8 cellular contexts compared by ENCODE assay signal in the genomic region with DNA sequence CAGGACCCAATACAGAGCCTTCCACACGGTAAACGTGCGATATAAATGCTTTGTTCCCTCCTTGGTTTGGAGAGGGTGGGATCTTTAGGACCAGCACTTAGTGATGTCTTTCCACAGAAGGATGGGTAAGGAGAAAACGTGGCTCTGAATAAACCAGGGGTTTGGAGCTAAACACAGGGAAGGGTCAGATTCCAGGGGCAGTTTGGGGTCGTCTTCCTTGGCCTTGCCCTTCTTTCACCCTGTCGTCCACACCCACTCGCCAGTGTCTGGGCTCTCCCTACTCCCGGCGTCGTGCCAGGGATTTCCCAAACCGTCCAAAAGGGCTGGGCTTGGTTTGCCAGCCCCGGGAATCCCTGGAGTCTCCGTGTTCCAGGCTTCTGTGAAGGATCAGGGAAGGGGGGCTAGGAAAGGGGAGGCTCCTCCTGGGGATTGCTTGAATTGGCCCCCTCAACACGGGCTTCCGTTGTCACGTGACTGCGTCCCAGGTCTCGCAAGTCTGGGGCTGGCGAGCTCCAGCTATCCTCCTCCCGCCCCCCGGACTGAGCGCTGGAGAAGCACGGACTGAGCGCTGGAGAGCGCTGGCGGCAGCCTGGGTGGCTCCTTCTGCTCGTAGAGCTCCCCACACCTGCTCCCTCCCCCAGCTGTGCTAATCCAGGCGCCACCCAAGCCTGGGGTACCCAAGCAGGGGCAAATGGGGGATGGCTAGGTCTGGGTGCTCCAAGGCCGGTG. TPM values are rescaled to one million over a fixed set of nuclear protein-coding genes. Genes with fewer than 3 reads are reported as not detected.
DNase-seq lines count a peak whose midpoint lies in the region; ATAC-seq, FAIRE-seq and TF ChIP-seq lines count a peak whose summit lies in the region.

No MANE protein-coding gene starts in this region.

- H3K36me3 ChIP-seq in IMR-90 (ENCODE audit: control insufficient read depth, insufficient read depth, low read length) (no peaks in the 10 kb centered on the region), SK-N-SH (replicated peaks in 1 of 2; ENCODE audit: control insufficient read depth in 1 of 2, insufficient read depth in 2 of 2, low read length in 1 of 2) (no peaks in the 10 kb centered on the region), subcutaneous abdominal adipose tissue (ENCODE audit: control insufficient read depth in 5 of 5, insufficient read depth in 5 of 5, low read length in 5 of 5) (no peaks in the 10 kb centered on the region)

- H3K23ac ChIP-seq in IMR-90 (ENCODE audit: low read depth, low read length): peak overlapping the region; percentile 74; the same call in 1 of the 2 replicates

- H3K9me3 ChIP-seq in IMR-90 (ENCODE audit: control insufficient read depth, insufficient read depth, low read length) (no peaks in the 10 kb centered on the region), SK-N-SH (no peaks in the 10 kb centered on the region), subcutaneous abdominal adipose tissue (ENCODE audit: control insufficient read depth in 5 of 5, low read length in 5 of 5) (no peaks in the 10 kb centered on the region)

- TF ChIP-seq RAD21 in IMR-90 (IDR thresholded peaks at IDR 0.05; ENCODE audit: low read length): no peak
- TF ChIP-seq RAD21 in SK-N-SH (IDR thresholded peaks at IDR 0.05; ENCODE audit: low read length): no peak

- peak overlapping the region; percentile 54; the same call in 1 of the 3 replicates for H2BK15ac ChIP-seq in IMR-90 (ENCODE audit: low read depth, low read length)

- H3K4me1 ChIP-seq in IMR-90 (ENCODE audit: control insufficient read depth, insufficient read depth, low read length) (peaks cover 16% of the 10 kb centered on the region), SK-N-SH (ENCODE audit: control insufficient read depth in 1 of 2, insufficient read depth in 2 of 2, low read depth in 1 of 2, low read length in 1 of 2) (peaks cover under 1 to 39% of the 10 kb centered on the region in 2 experiments; a peak in 3 of 4 replicates), subcutaneous abdominal adipose tissue (ENCODE audit: control insufficient read depth in 5 of 5, insufficient read depth in 5 of 5, low read length in 5 of 5) (peaks cover 15 to 87% (median 77%) of the 10 kb centered on the region in 5 donors)

- peak overlapping the region; percentile 39 to 75; a peak in 3 of 4 replicates for H4K8ac ChIP-seq in IMR-90 (ENCODE audit: low read depth in 2 of 2, low read length in 2 of 2)

- H3K14ac ChIP-seq in IMR-90 (replicated peaks; ENCODE audit: low read depth, low read length): peak overlapping the region; percentile 50; the same call in 1 of the 2 replicates

- H2BK5ac ChIP-seq in IMR-90 (ENCODE audit: low read depth, low read length, poor library complexity, severe bottlenecking): peak overlapping the region; percentile 26

- H3K4ac ChIP-seq in IMR-90 (ENCODE audit: low read depth, low read length): peak overlapping the region; percentile 31

- H4K5ac ChIP-seq in IMR-90 (ENCODE audit: low read depth, low read length): 0 out of 2 replicates have a peak overlapping the region, but pooled peaks have one; percentile 4

- no TSS peak for BruUV-seq in IMR-90 (replicated peaks; lab: Mats Ljungman, UMichigan)

- WGBS in IMR-90 (ENCODE audit: extremely low coverage in 2 of 2, insufficient read length in 1 of 2), 2 experiments: 0% methylated on average over 2 of the region's 29 CpGs; no CpG with 5 or more reads in 1 of the 2 experiments
- WGBS in SK-N-SH (ENCODE audit: low lambda C conversion rate): 18% methylated on average over 10 of the region's 29 CpGs
- 3 to 5% methylated on average over 15 to 24 of the region's 29 CpGs for WGBS in lower leg skin, 2 donors

- H3K27ac Mint-ChIP-seq in effector memory CD8-positive, alpha-beta T cell: peak overlapping the region; percentile 87 to 95

- no peak for FAIRE-seq in GM19239 (lab: Jason Lieb, UNC)

- no peaks in the 10 kb centered on the region for H3K79me2 ChIP-seq in SK-N-SH (ENCODE audit: insufficient read depth)

- no peaks in the 10 kb centered on the region for H3K9me2 ChIP-seq in SK-N-SH

- peak overlapping the region; percentile 69 for H2BK120ac ChIP-seq in IMR-90 (ENCODE audit: low read depth, low read length)

- H4K20me1 ChIP-seq in IMR-90 (ENCODE audit: insufficient read depth, low read length) (no peaks in the 10 kb centered on the region), SK-N-SH (ENCODE audit: insufficient read depth) (no peaks in the 10 kb centered on the region)

- TF ChIP-seq CTCF in IMR-90 (conservative IDR thresholded peaks at IDR 0.05; ENCODE audit: low read depth, low read length) (no peak), SK-N-SH (IDR thresholded peaks at IDR 0.05) (no peak), lower leg skin (IDR thresholded peaks at IDR 0.05) (no peak)

- peak overlapping the region; percentile 34 for H3K27ac ChIP-seq in IMR-90 (ENCODE audit: insufficient read depth, low read length)
- peak overlapping the region; percentile 44 to 98; a peak in 3 of 4 replicates for H3K27ac ChIP-seq in SK-N-SH (ENCODE audit: low read depth in 2 of 2, low read length in 1 of 2)
- peak overlapping the region; percentile 90 for H3K27ac ChIP-seq in subcutaneous abdominal adipose tissue (ENCODE audit: low read depth, low read length)

- H3K9me3 Mint-ChIP-seq in effector memory CD8-positive, alpha-beta T cell: no peaks in the 10 kb centered on the region

- TF ChIP-seq POLR2A in IMR-90 (IDR thresholded peaks at IDR 0.05; ENCODE audit: low read depth, low read length): no peak
- no peak for TF ChIP-seq POLR2A in lower leg skin (IDR thresholded peaks at IDR 0.05)

- peak overlapping the region; percentile 53 for H4K91ac ChIP-seq in IMR-90 (ENCODE audit: insufficient read depth, low read depth, low read length)

- H2BK20ac ChIP-seq in IMR-90 (ENCODE audit: low read depth, low read length): peak overlapping the region; percentile 57

- H3K4me2 ChIP-seq in IMR-90 (ENCODE audit: low read depth, low read length): peak overlapping the region; percentile 87
- H3K4me2 ChIP-seq in SK-N-SH: peak overlapping the region; percentile 99

- no peaks in the 10 kb centered on the region for H3K79me1 ChIP-seq in IMR-90 (ENCODE audit: low read depth in 1 of 2, low read length in 2 of 2)

- in situ Hi-C loops in IMR-90 (cut with MboI; ENCODE audit: low sequenced_read_pairs): loop anchor here (5.0 to 25.0 kb wide), 2 partner anchors 35 to 415 kb away; no protein-coding TSS in a partner anchor

- CTCF ChIA-PET in IMR-90 (lab: Yijun Ruan, JAX): no interaction called here
- CTCF ChIA-PET in SK-N-SH (lab: Yijun Ruan, JAX): interaction anchor here (1.0 to 2.7 kb wide), 8 partner anchors 8 to 204 kb away, joined by 3 to 20 read pairs (median 4); a partner anchor contains a TSS

- H3K4me3 ChIP-seq in IMR-90 (ENCODE audit: insufficient read depth, low read depth, low read length) (peak overlapping the region; percentile 53), SK-N-SH (ENCODE audit: low read depth in 2 of 2, low read length in 1 of 2) (peak overlapping the region; percentile 69 to 76), lower leg skin (ENCODE audit: low read depth, poor library complexity, severe bottlenecking) (peak overlapping the region; percentile 24), subcutaneous abdominal adipose tissue (ENCODE audit: low read depth in 1 of 5, low read length in 5 of 5) (peak overlapping the region; percentile 58 to 74 (median 62))

- peaks cover 19% of the 10 kb centered on the region for H3K36me3 Mint-ChIP-seq in effector memory CD8-positive, alpha-beta T cell (ENCODE audit: insufficient read depth)

- H3K4me1 Mint-ChIP-seq in effector memory CD8-positive, alpha-beta T cell (ENCODE audit: low read depth in 2 of 2): peaks cover 49 to 75% of the 10 kb centered on the region in 2 donors

- no peaks in the 10 kb centered on the region for H3F3A ChIP-seq in SK-N-SH (replicated peaks; ENCODE audit: insufficient read depth)

- no peaks in the 10 kb centered on the region for H3K27me3 Mint-ChIP-seq in effector memory CD8-positive, alpha-beta T cell

- H2AK5ac ChIP-seq in IMR-90 (ENCODE audit: low read depth, low read length): peak overlapping the region; percentile 78

- DNase-seq in CMK (ENCODE audit: low read depth): peak; percentile 72
- peak; percentile 25 for DNase-seq in GM19239 (ENCODE audit: insufficient read length, low spot score)
- peak; percentile 60 for DNase-seq in IMR-90
- DNase-seq in SK-N-SH: peak; percentile 89
- DNase-seq in effector memory CD8-positive, alpha-beta T cell: no peak
- peak; percentile 91 to 98 for DNase-seq in lower leg skin (ENCODE audit: low spot score in 2 of 2)

- H2AFZ ChIP-seq in IMR-90 (replicated peaks; ENCODE audit: low read length, poor library complexity) (peak overlapping the region; percentile 97), SK-N-SH (ENCODE audit: low read depth) (peak overlapping the region; percentile 70; the same call in 1 of the 2 replicates)

- peak overlapping the region; percentile 92 for H2AK9ac ChIP-seq in IMR-90 (replicated peaks; ENCODE audit: low read depth, low read length, poor library complexity)

- ATAC-seq in IMR-90 (ENCODE audit: low read depth) (peak; percentile 37), HG02840 (IDR thresholded peaks at IDR 0.05; ENCODE audit: low FRiP score, unreplicated experiment) (no peak)
- ATAC-seq in effector memory CD8-positive, alpha-beta T cell (replicated peaks): peak; percentile 16

- intact Hi-C loops in IMR-90 (cut with micrococcal nuclease) (no loop called here), lower leg skin (cut with DNase I; ENCODE audit: low total_unique reads) (loop anchor here (2.0 kb wide), 1 partner anchor 39 kb away; a partner anchor contains a TSS)

- H3K9ac ChIP-seq in IMR-90 (ENCODE audit: low read depth, low read length): peak overlapping the region; percentile 17; the same call in 1 of the 2 replicates
- H3K9ac ChIP-seq in SK-N-SH: peak overlapping the region; percentile 57
- peak overlapping the region in 4 of 5 donors; percentile 40 to 87 (median 74) for H3K9ac ChIP-seq in subcutaneous abdominal adipose tissue (ENCODE audit: low read length in 5 of 5)

- TF ChIP-seq EP300 in SK-N-SH (IDR thresholded peaks at IDR 0.05; ENCODE audit: borderline replicate concordance in 1 of 2, low read depth in 1 of 2, low read length in 1 of 2): no peak

- peaks cover 10% of the 10 kb centered on the region for H3K9me1 ChIP-seq in IMR-90 (ENCODE audit: insufficient read depth, low read length)

- H3K56ac ChIP-seq in IMR-90 (ENCODE audit: extremely low read depth, insufficient read depth, low read length): peak overlapping the region; percentile 32

- dilution Hi-C loops in IMR-90 (cut with HindIII; ENCODE audit: low sequenced_read_pairs, unreplicated experiment): no loop called here

- POLR2A ChIA-PET in IMR-90 (lab: Charles Lee; ENCODE audit: unreplicated experiment) (no interaction called here), SK-N-SH (lab: Yijun Ruan, JAX) (interaction anchor here (0.7 kb wide), 1 partner anchor 195 kb away, joined by 3 read pairs; no protein-coding TSS in a partner anchor)

- H3K27me3 ChIP-seq in IMR-90 (ENCODE audit: control insufficient read depth, insufficient read depth, low read length) (no peaks in the 10 kb centered on the region), SK-N-SH (ENCODE audit: insufficient read depth) (no peaks in the 10 kb centered on the region), subcutaneous abdominal adipose tissue (ENCODE audit: control insufficient read depth in 5 of 5, insufficient read depth in 4 of 5, low read length in 5 of 5) (no peaks in the 10 kb centered on the region)

- H3K18ac ChIP-seq in IMR-90 (ENCODE audit: low read depth, low read length): no peak overlapping the region

- peak overlapping the region; percentile 80 to 86 for H3K4me3 Mint-ChIP-seq in effector memory CD8-positive, alpha-beta T cell

RNA-seq across cellular contexts. Expression of a gene that starts 9.5 kb away (rescaled TPM):
- 0.18 and 0.28 TPM in 2 replicates for total RNA-seq in IMR-90 (2012; rRNA removed)
- polyA plus RNA-seq in IMR-90 (2012; rRNA removed): 0.56 and 0.74 TPM in 2 replicates
- 0.16 and 0.30 TPM in 2 replicates for polyA plus RNA-seq in IMR-90 (2012; cell fraction: cytosol; rRNA removed)
- 6.9 and 8.4 TPM in 2 replicates for polyA plus RNA-seq in IMR-90 (2012; cell fraction: nucleus; rRNA removed; ENCODE audit: low replicate concordance)
- polyA plus RNA-seq in SK-N-SH (2012; rRNA removed): 1.6 and 2.0 TPM in 2 replicates
- 0.58 and 0.72 TPM in 2 replicates for polyA plus RNA-seq in SK-N-SH (2012; cell fraction: cytosol; rRNA removed)
- 18.1 and 19.9 TPM in 2 replicates for polyA plus RNA-seq in SK-N-SH (2012; cell fraction: nucleus; rRNA removed)
- total RNA-seq in lower leg skin: under 1 TPM in 1 of 4 donors, not detected in 3; 0.52 TPM

RNA-seq across cellular contexts. Expression of a gene that starts 38.7 kb away (rescaled TPM):
- total RNA-seq in IMR-90 (2012; rRNA removed): 7.0 and 10.0 TPM in 2 replicates
- polyA plus RNA-seq in IMR-90 (2012; rRNA removed): 5.6 and 6.8 TPM in 2 replicates
- 1.2 and 2.7 TPM in 2 replicates for polyA plus RNA-seq in IMR-90 (2012; cell fraction: cytosol; rRNA removed)
- 0.62 and 3.4 TPM in 2 replicates for polyA plus RNA-seq in IMR-90 (2012; cell fraction: nucleus; rRNA removed; ENCODE audit: low replicate concordance)
- polyA plus RNA-seq in SK-N-SH (2012; rRNA removed): 4.2 and 5.1 TPM in 2 replicates
- polyA plus RNA-seq in SK-N-SH (2012; cell fraction: cytosol; rRNA removed): 6.7 and 7.4 TPM in 2 replicates
- 2.2 and 3.5 TPM in 2 replicates for polyA plus RNA-seq in SK-N-SH (2012; cell fraction: nucleus; rRNA removed)
- 100 to 1,000 TPM; 166 to 278 (median 238) TPM for total RNA-seq in lower leg skin

RNA-seq across cellular contexts. Expression of a gene that starts 49.0 kb away (rescaled TPM):
- total RNA-seq in IMR-90 (2012; rRNA removed) (not detected in 2 replicates), lower leg skin (not detected)
- polyA plus RNA-seq in IMR-90 (2012; rRNA removed) (not detected in 2 replicates), SK-N-SH (2012; rRNA removed) (not detected in 2 replicates)
- polyA plus RNA-seq in IMR-90 (2012; cell fraction: cytosol; rRNA removed): 0.76 TPM in 1 of 2 replicates, not detected in the other
- polyA plus RNA-seq in IMR-90 (2012; cell fraction: nucleus; rRNA removed; ENCODE audit: low replicate concordance): not detected in 2 replicates
- polyA plus RNA-seq in SK-N-SH (2012; cell fraction: cytosol; rRNA removed): not detected in 2 replicates
- polyA plus RNA-seq in SK-N-SH (2012; cell fraction: nucleus; rRNA removed): not detected in 2 replicates

RNA-seq across cellular contexts. Expression of a gene that starts 53.4 kb away (rescaled TPM):
- total RNA-seq in IMR-90 (2012; rRNA removed): not detected in 2 replicates
- not detected in 2 replicates for polyA plus RNA-seq in IMR-90 (2012; rRNA removed)
- polyA plus RNA-seq in IMR-90 (2012; cell fraction: cytosol; rRNA removed): not detected in 2 replicates
- polyA plus RNA-seq in IMR-90 (2012; cell fraction: nucleus; rRNA removed; ENCODE audit: low replicate concordance): not detected in 2 replicates
- polyA plus RNA-seq in SK-N-SH (2012; rRNA removed): not detected in 2 replicates
- polyA plus RNA-seq in SK-N-SH (2012; cell fraction: cytosol; rRNA removed): not detected in 2 replicates
- not detected in 2 replicates for polyA plus RNA-seq in SK-N-SH (2012; cell fraction: nucleus; rRNA removed)
- total RNA-seq in lower leg skin: not detected

Comparison
In these comparisons a context has a peak if more than half of its experiments do, and no peak if none do; other contexts are left out.
1. DNase-seq: peak in CMK (single experiment), GM19239 (single experiment), IMR-90 (single experiment), SK-N-SH (single experiment) and lower leg skin (2 of 2); none in effector memory CD8-positive, alpha-beta T cell (0 of 3).
2. H3K27ac ChIP-seq: peak in every context shown above with its lines; median percentile 90 in subcutaneous abdominal adipose tissue; 71 in SK-N-SH; 34 in IMR-90.
3. H3K9ac ChIP-seq: peak in every context shown above with its lines; median percentile 74 in subcutaneous abdominal adipose tissue; 57 in SK-N-SH; 17 in IMR-90.
4. RNA of a gene that starts 38.7 kb away (total RNA-seq): 166 to 278 TPM in lower leg skin; 7.0 to 10.0 TPM in IMR-90; every median in the first group is over 10 times any median in the second.
5. Peak in every context shown above with its lines, with median percentiles within 50 percentile points of each other: H3K4me3 ChIP-seq.